In the genomic region with DNA sequence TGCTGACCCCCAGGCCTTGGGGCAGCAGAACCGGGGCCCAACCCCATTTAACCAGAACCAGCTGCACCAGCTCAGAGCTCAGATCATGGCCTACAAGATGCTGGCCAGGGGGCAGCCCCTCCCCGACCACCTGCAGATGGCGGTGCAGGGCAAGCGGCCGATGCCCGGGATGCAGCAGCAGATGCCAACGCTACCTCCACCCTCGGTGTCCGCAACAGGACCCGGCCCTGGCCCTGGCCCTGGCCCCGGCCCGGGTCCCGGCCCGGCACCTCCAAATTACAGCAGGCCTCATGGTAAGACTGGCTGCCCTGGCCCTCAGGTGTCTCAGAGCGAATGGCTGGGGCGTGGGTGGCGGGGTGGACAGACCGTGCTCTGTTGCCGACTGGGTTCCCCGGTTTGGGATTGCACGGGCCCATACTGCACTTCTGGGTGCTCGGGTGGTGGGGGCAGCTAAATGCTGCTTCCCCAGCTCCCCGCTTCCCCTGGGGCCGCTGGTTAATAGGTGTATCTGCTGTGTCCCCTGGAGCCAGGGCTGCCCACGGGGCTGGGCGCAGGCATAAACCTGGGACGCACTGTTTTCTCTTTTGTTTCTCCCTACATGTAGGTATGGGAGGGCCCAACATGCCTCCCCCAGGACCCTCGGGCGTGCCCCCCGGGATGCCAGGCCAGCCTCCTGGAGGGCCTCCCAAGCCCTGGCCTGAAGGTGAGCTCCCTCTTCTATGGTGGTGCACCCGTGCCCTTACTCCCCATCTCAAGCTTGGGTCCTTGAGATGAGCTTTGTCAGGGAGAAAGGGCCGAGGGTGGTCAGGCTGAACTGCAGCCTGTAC, we compare ENCODE assay signal across 29 cellular contexts.
"Had no signal": no experiment of that assay in that cellular context is flagged by ENCODE, and none has a peak within 500 bp of the region (broad histone marks: within the 10 kb centered on the region; RNA-seq: fewer than 3 reads in every experiment).

No MANE protein-coding gene starts in this region.

- H3K27ac Mint-ChIP-seq: dendritic cell treated with granulocyte-macrophage colony-stimulating factor and Interleukin-4, amounts not matched to agents 40 ng/mL and 50 ng/mL, for 4 days; endodermal cell; mesothelial cell of epicardium; nephron progenitor cell; type B pancreatic cell had no signal

- H3K4me3 Mint-ChIP-seq: dendritic cell treated with granulocyte-macrophage colony-stimulating factor and Interleukin-4, amounts not matched to agents 40 ng/mL and 50 ng/mL, for 4 days; endodermal cell; mesothelial cell of epicardium; naive B cell; nephron progenitor cell; type B pancreatic cell had no signal

- H3K9me3 Mint-ChIP-seq: dendritic cell treated with granulocyte-macrophage colony-stimulating factor and Interleukin-4, amounts not matched to agents 40 ng/mL and 50 ng/mL, for 4 days; endodermal cell; mesothelial cell of epicardium; naive B cell; nephron progenitor cell; type B pancreatic cell had no signal

- H3K4me3 ChIP-seq: colonic mucosa, esophagus muscularis mucosa, gastroesophageal sphincter, heart left ventricle, hepatocyte, lung, mucosa of descending colon, pancreas, right lobe of liver, testis, tibial artery had no signal

- H3K27ac ChIP-seq: colonic mucosa, esophagus muscularis mucosa, foreskin keratinocyte, gastroesophageal sphincter, heart left ventricle, hepatocyte, pancreas, right lobe of liver, testis, tibial artery had no signal

- H3K27me3 Mint-ChIP-seq: dendritic cell treated with granulocyte-macrophage colony-stimulating factor and Interleukin-4, amounts not matched to agents 40 ng/mL and 50 ng/mL, for 4 days; naive B cell; type B pancreatic cell had no signal

- ATAC-seq: foreskin keratinocyte, gastroesophageal sphincter, heart left ventricle, left lobe of liver, mucosa of descending colon, pancreas had no signal

- H2AFZ ChIP-seq: hepatocyte had no signal

- H3K4me2 ChIP-seq: hepatocyte had no signal

- H3K9me3 ChIP-seq: colonic mucosa, esophagus muscularis mucosa, gastroesophageal sphincter, heart left ventricle, mucosa of descending colon, pancreas, right lobe of liver, testis, tibial artery had no signal

- FAIRE-seq: kidney, pancreas, small intestine had no signal

- H3K4me1 ChIP-seq: colonic mucosa, foreskin keratinocyte, heart left ventricle, pancreas, right lobe of liver, testis, tibial artery had no signal

- H3K27me3 ChIP-seq: colonic mucosa, esophagus muscularis mucosa, foreskin keratinocyte, gastroesophageal sphincter, heart left ventricle, hepatocyte, pancreas, right lobe of liver, testis, tibial artery had no signal

- DNase-seq: colonic mucosa; effector CD8-positive, alpha-beta T cell; endodermal cell; foreskin keratinocyte; kidney; mesenchymal stem cell; mucosa of descending colon; naive B cell; nephron progenitor cell; occipital lobe; pancreas; retina; right lobe of liver; small intestine; stimulated activated CD4-positive, alpha-beta T cell treated with anti-CD3 and anti-CD28 coated beads, Interleukin-15, amount 100 ng/mL, for 24 hours; stimulated activated CD4-positive, alpha-beta T cell treated with anti-CD3 and anti-CD28 coated beads, Interleukin-2, amount 100 ng/mL, for 48 hours; stimulated activated naive CD4-positive, alpha-beta T cell treated with Interleukin-2 at 50 U/mL for 16 hours; substantia nigra; testis; tibial artery had no signal

- H3K4me1 Mint-ChIP-seq: mesothelial cell of epicardium had no signal
